Comparison of ENCODE assay signal across 8 cellular contexts in the genomic region with DNA sequence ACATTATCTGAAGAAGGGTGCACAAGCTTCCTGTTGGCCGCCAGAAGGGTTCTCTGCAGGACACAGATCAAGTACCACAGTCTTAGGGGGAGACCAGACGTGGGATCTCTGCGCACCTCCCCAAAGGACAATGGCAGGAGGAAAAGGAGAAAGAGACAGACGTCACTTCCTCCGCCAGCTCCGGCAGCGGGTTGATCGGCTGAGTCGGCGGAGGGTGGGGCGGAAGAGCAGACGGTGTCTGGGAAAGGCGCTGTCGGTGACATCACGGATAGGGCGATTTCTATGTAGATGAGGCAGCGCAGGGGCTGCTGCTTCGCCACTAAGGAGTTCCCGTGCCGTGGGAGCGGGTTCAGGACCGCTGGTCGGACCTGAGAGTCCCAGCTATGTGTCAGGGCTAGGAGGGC. TPM values are rescaled to one million over a fixed set of nuclear protein-coding genes. Genes with fewer than 3 reads are reported as not detected.
DNase-seq lines count a peak whose midpoint lies in the region; ATAC-seq and TF ChIP-seq lines count a peak whose summit lies in the region.
"Not testable (repeated sequence)": the region's sequence is repeated elsewhere in the genome, so short reads cannot be mapped to it uniquely, and the experiment has no call there.

No MANE protein-coding gene starts in this region.

- not testable (repeated sequence) for H3K9ac ChIP-seq in SU-DHL-6 (ENCODE audit: low read length)

- H3K9me2 ChIP-seq in SU-DHL-6 (replicated peaks; ENCODE audit: insufficient read depth, low read length): not testable (repeated sequence)

- H3K4me2 ChIP-seq in SU-DHL-6 (ENCODE audit: low read depth, low read length, poor library complexity, severe bottlenecking): peak overlapping the region; percentile 33

- not testable (repeated sequence) for H3F3A ChIP-seq in SU-DHL-6 (ENCODE audit: insufficient read depth)

- TF ChIP-seq CTCF in SU-DHL-6 (IDR thresholded peaks at IDR 0.05; ENCODE audit: insufficient read depth, low read length, poor library complexity, severe bottlenecking); fibroblast of villous mesenchyme (IDR thresholded peaks at IDR 0.05; ENCODE audit: insufficient read depth, low read depth, low read length); neutrophil (IDR thresholded peaks at IDR 0.05): not testable (repeated sequence)

- H3K27me3 ChIP-seq in SU-DHL-6 (ENCODE audit: low read length): not testable (repeated sequence)
- peaks cover 18% of the 10 kb centered on the region for H3K27me3 ChIP-seq in neutrophil

- H3K27ac ChIP-seq in SU-DHL-6 (ENCODE audit: low read depth, low read length); neutrophil: not testable (repeated sequence)

- not testable (repeated sequence) for H3K4me3 ChIP-seq in SU-DHL-6 (ENCODE audit: insufficient read depth, low read length, poor library complexity, severe bottlenecking)
- H3K4me3 ChIP-seq in fibroblast of villous mesenchyme (ENCODE audit: low read depth, low read length) (peak overlapping the region; percentile 57), neutrophil (ENCODE audit: low read depth in 1 of 2, low read length in 1 of 2) (peak overlapping the region; percentile 25 to 55)

- not testable (repeated sequence) for H4K20me1 ChIP-seq in SU-DHL-6 (ENCODE audit: low read depth, low read length)

- not testable (repeated sequence) for H3K79me2 ChIP-seq in SU-DHL-6 (ENCODE audit: insufficient read depth, low read length)

- H3K9me3 ChIP-seq in SU-DHL-6 (ENCODE audit: insufficient read depth, low read length); neutrophil: not testable (repeated sequence)

- DNase-seq in EL (peak; percentile 81), NCI-H1436 (lab: John Stamatoyannopoulos, UW) (peak; percentile 39), fibroblast of villous mesenchyme (ENCODE audit: low read depth) (peak; percentile 86)
- DNase-seq in activated naive CD4-positive, alpha-beta T cell treated with Interleukin-2 at 50 U/mL for 16 hours: peak; percentile 83
- DNase-seq in stimulated activated CD8-positive, alpha-beta memory T cell treated with anti-CD3 and anti-CD28 coated beads, Interleukin-7, amount 100 ng/mL, for 48 hours (ENCODE audit: extremely low read depth in 1 of 2, low read depth in 1 of 2): peak; percentile 57 to 73

- not testable (repeated sequence) for H3K36me3 ChIP-seq in SU-DHL-6 (ENCODE audit: low read length); neutrophil

- not testable (repeated sequence) for H3K4me1 ChIP-seq in neutrophil (ENCODE audit: control insufficient read depth in 1 of 2, insufficient read depth in 1 of 2, low read depth in 1 of 2, low read length in 1 of 2)

- not testable (repeated sequence) for H2AFZ ChIP-seq in SU-DHL-6 (ENCODE audit: low read depth, low read length, severe bottlenecking)

- peak; percentile 51 for ATAC-seq in HG02623 (IDR thresholded peaks at IDR 0.05; ENCODE audit: unreplicated experiment)

RNA-seq across cellular contexts. Expression of a gene that starts 38.6 kb away (rescaled TPM):
- not detected in 2 replicates for total RNA-seq in fibroblast of villous mesenchyme

RNA-seq across cellular contexts. Expression of a gene that starts 49.4 kb away (rescaled TPM):
- 51.2 and 70.4 TPM in 2 replicates for total RNA-seq in fibroblast of villous mesenchyme
